Comparison of ENCODE assay signal across 14 cellular contexts in the genomic region with DNA sequence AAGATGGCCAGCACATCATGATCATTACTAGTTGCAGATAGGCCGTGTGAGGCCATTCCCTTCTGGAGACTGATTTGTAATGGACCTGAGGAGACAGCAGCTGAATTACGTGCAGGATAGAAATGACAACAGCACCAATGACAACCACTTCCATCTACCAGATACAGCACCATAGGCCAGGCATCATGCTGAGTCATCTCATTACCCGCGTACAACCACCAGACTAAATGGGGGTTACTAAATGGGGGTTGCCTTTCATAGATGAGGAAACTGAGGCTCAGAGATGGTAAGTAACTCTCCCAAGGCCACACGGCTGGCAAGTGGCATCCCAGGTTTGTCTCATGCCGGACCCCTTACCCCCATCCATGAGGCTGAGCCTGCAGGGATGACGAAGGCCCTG. TPM values are rescaled to one million over a fixed set of nuclear protein-coding genes. Genes with fewer than 3 reads are reported as not detected.
DNase-seq lines count a peak whose midpoint lies in the region; ATAC-seq lines count a peak whose summit lies in the region.
"Had no signal": no experiment of that assay in that cellular context is flagged by ENCODE, and none has a peak within 500 bp of the region (broad histone marks: within the 10 kb centered on the region; RNA-seq: fewer than 3 reads in every experiment).

No MANE protein-coding gene starts in this region.

- no peaks in the 10 kb centered on the region for H3K36me3 Mint-ChIP-seq in activated naive CD4-positive, alpha-beta T cell treated with anti-CD3 and anti-CD28 coated beads for 36 hours (ENCODE audit: low read depth)
- H3K36me3 Mint-ChIP-seq in activated T-helper 17 cell treated with anti-CD3 and anti-CD28 coated beads, Interleukin-2, amount 50 U/mL, for 72 hours (ENCODE audit: low read depth) = no peaks in the 10 kb centered on the region
- H3K36me3 Mint-ChIP-seq in stimulated activated naive B cell treated with anti-CD40 and anti-IgM and Interleukin-4, amounts not matched to agents 10 μg/mL and 1 μg/mL and 100 μg/mL, for 72 hours = no peaks in the 10 kb centered on the region

- no peaks in the 10 kb centered on the region for H3K9me3 Mint-ChIP-seq in activated naive CD4-positive, alpha-beta T cell treated with anti-CD3 and anti-CD28 coated beads for 36 hours
- H3K9me3 Mint-ChIP-seq in activated T-helper 17 cell treated with anti-CD3 and anti-CD28 coated beads, Interleukin-2, amount 50 U/mL, for 72 hours = no peaks in the 10 kb centered on the region
- H3K9me3 Mint-ChIP-seq in stimulated activated naive B cell treated with anti-CD40 and anti-IgM and Interleukin-4, amounts not matched to agents 10 μg/mL and 1 μg/mL and 100 μg/mL, for 72 hours = no peaks in the 10 kb centered on the region
- H3K9me3 Mint-ChIP-seq: dendritic cell treated with granulocyte-macrophage colony-stimulating factor and Interleukin-4, amounts not matched to agents 40 ng/mL and 50 ng/mL, for 4 days had no signal

- ATAC-seq in HG02981 (IDR thresholded peaks at IDR 0.05; ENCODE audit: unreplicated experiment) = peak; percentile 51
- ATAC-seq in activated T-helper 17 cell treated with anti-CD3 and anti-CD28 coated beads, Interleukin-2, amount 50 U/mL, for 72 hours (replicated peaks) = peak; percentile 54
- ATAC-seq in stimulated activated naive B cell treated with anti-CD40 and anti-IgM and Interleukin-4, amounts not matched to agents 10 μg/mL and 1 μg/mL and 100 μg/mL, for 72 hours (replicated peaks) = peak; percentile 42 to 48
- ATAC-seq in HG02970 (IDR thresholded peaks at IDR 0.05; ENCODE audit: low FRiP score, unreplicated experiment) = no peak
- ATAC-seq: Panc1 had no signal

- intact Hi-C loops in activated naive CD4-positive, alpha-beta T cell treated with anti-CD3 and anti-CD28 coated beads for 36 hours (cut with micrococcal nuclease) = no loop called here

- CTCF ChIA-PET in activated naive CD4-positive, alpha-beta T cell treated with anti-CD3 and anti-CD28 coated beads for 36 hours (lab: Charles Lee) = no interaction called here

- H3K27ac Mint-ChIP-seq in activated naive CD4-positive, alpha-beta T cell treated with anti-CD3 and anti-CD28 coated beads for 36 hours = no peak overlapping the region
- no peak overlapping the region for H3K27ac Mint-ChIP-seq in activated T-helper 17 cell treated with anti-CD3 and anti-CD28 coated beads, Interleukin-2, amount 50 U/mL, for 72 hours
- no peak overlapping the region for H3K27ac Mint-ChIP-seq in stimulated activated naive B cell treated with anti-CD40 and anti-IgM and Interleukin-4, amounts not matched to agents 10 μg/mL and 1 μg/mL and 100 μg/mL, for 72 hours
- H3K27ac Mint-ChIP-seq: dendritic cell treated with granulocyte-macrophage colony-stimulating factor and Interleukin-4, amounts not matched to agents 40 ng/mL and 50 ng/mL, for 4 days had no signal

- no peaks in the 10 kb centered on the region for H3K4me1 Mint-ChIP-seq in activated naive CD4-positive, alpha-beta T cell treated with anti-CD3 and anti-CD28 coated beads for 36 hours (ENCODE audit: low read depth)
- H3K4me1 Mint-ChIP-seq in activated T-helper 17 cell treated with anti-CD3 and anti-CD28 coated beads, Interleukin-2, amount 50 U/mL, for 72 hours = no peaks in the 10 kb centered on the region
- H3K4me1 Mint-ChIP-seq in stimulated activated naive B cell treated with anti-CD40 and anti-IgM and Interleukin-4, amounts not matched to agents 10 μg/mL and 1 μg/mL and 100 μg/mL, for 72 hours = no peaks in the 10 kb centered on the region

- DNase-seq in activated naive CD4-positive, alpha-beta T cell treated with anti-CD3 and anti-CD28 coated beads for 36 hours = peak; percentile 8
- no peak for DNase-seq in activated naive CD4-positive, alpha-beta T cell treated with Interleukin-2 at 50 U/mL for 16 hours
- no peak for DNase-seq in stimulated activated naive B cell treated with anti-CD40 and anti-IgM and Interleukin-4, amounts not matched to agents 10 μg/mL and 1 μg/mL and 100 μg/mL, for 72 hours
- DNase-seq in KG1 (lab: John Stamatoyannopoulos, UW) = no peak
- DNase-seq in NCI-H1436 treated with DMSO at 0.1 percent for 48 hours (lab: John Stamatoyannopoulos, UW) = no peak
- DNase-seq: DMS153; NCI-H446 treated with DMSO at 0.1 percent for 48 hours; pancreas; stimulated activated CD8-positive, alpha-beta memory T cell treated with anti-CD3 and anti-CD28 coated beads, Interleukin-4, amount 100 ng/mL, for 48 hours had no signal

- H3K4me3 Mint-ChIP-seq in activated naive CD4-positive, alpha-beta T cell treated with anti-CD3 and anti-CD28 coated beads for 36 hours = no peak overlapping the region
- H3K4me3 Mint-ChIP-seq in activated T-helper 17 cell treated with anti-CD3 and anti-CD28 coated beads, Interleukin-2, amount 50 U/mL, for 72 hours = no peak overlapping the region
- H3K4me3 Mint-ChIP-seq in stimulated activated naive B cell treated with anti-CD40 and anti-IgM and Interleukin-4, amounts not matched to agents 10 μg/mL and 1 μg/mL and 100 μg/mL, for 72 hours = no peak overlapping the region
- H3K4me3 Mint-ChIP-seq: dendritic cell treated with granulocyte-macrophage colony-stimulating factor and Interleukin-4, amounts not matched to agents 40 ng/mL and 50 ng/mL, for 4 days had no signal

- peaks cover 4% of the 10 kb centered on the region for H3K27me3 Mint-ChIP-seq in activated naive CD4-positive, alpha-beta T cell treated with anti-CD3 and anti-CD28 coated beads for 36 hours (ENCODE audit: low read depth)
- peaks cover 14% of the 10 kb centered on the region for H3K27me3 Mint-ChIP-seq in activated T-helper 17 cell treated with anti-CD3 and anti-CD28 coated beads, Interleukin-2, amount 50 U/mL, for 72 hours
- peaks cover 12 to 42% of the 10 kb centered on the region in 2 donors for H3K27me3 Mint-ChIP-seq in stimulated activated naive B cell treated with anti-CD40 and anti-IgM and Interleukin-4, amounts not matched to agents 10 μg/mL and 1 μg/mL and 100 μg/mL, for 72 hours

RNA-seq across cellular contexts. Expression of a gene that starts 32.8 kb away (rescaled TPM):
- total RNA-seq in activated naive CD4-positive, alpha-beta T cell treated with anti-CD3 and anti-CD28 coated beads for 36 hours = not detected
- not detected for total RNA-seq in activated T-helper 17 cell treated with anti-CD3 and anti-CD28 coated beads, Interleukin-2, amount 50 U/mL, for 72 hours

RNA-seq across cellular contexts. Expression of a gene that starts 56.6 kb away (rescaled TPM):
- not detected for total RNA-seq in activated naive CD4-positive, alpha-beta T cell treated with anti-CD3 and anti-CD28 coated beads for 36 hours
- not detected for total RNA-seq in activated T-helper 17 cell treated with anti-CD3 and anti-CD28 coated beads, Interleukin-2, amount 50 U/mL, for 72 hours
